26 cellular contexts compared by ENCODE assay signal in genomic region chr6:134706153-134706552, GRCh38.
DNase-seq lines count a peak whose midpoint lies in the region; ATAC-seq, FAIRE-seq and TF ChIP-seq lines count a peak whose summit lies in the region.
"Had no signal": no experiment of that assay in that cellular context is flagged by ENCODE, and none has a peak within 500 bp of the region (broad histone marks: within the 10 kb centered on the region; RNA-seq: fewer than 3 reads in every experiment).

No MANE protein-coding gene starts in this region.

- WGBS in H1 (ENCODE audit: extremely low coverage in 1 of 2, insufficient coverage in 1 of 2, insufficient read length in 1 of 2, insufficient replicate concordance in 2 of 2, low coverage in 1 of 2, low lambda C conversion rate in 2 of 2, missing lambda C conversion rate in 1 of 2), 2 experiments = 56% methylated on average over 3 of the region's 3 CpGs; no CpG with 5 or more reads in 1 of the 2 experiments
- WGBS in smooth muscle cell (ENCODE audit: low lambda C conversion rate) = 57% methylated on average over 3 of the region's 3 CpGs

- no peaks in the 10 kb centered on the region for H3F3A ChIP-seq in smooth muscle cell (ENCODE audit: low read depth)

- H4K5ac ChIP-seq in H1 (ENCODE audit: insufficient read length, low read depth, low read length) = no peak overlapping the region

- H3K56ac ChIP-seq in H1 (replicated peaks; ENCODE audit: insufficient read length, low read depth, low read length) = no peak overlapping the region

- H3K4ac ChIP-seq in H1 (replicated peaks; ENCODE audit: insufficient read length, low read depth, low read length) = no peak overlapping the region

- intact Hi-C loops in Right ventricle myocardium superior (cut with DNase I) (no loop called here), left cardiac atrium (cut with DNase I) (no loop called here)

- no peak overlapping the region for H2BK12ac ChIP-seq in H1 (ENCODE audit: low read depth, low read length)

- TF ChIP-seq CTCF in H1 (IDR thresholded peaks at IDR 0.05; ENCODE audit: control extremely low read depth in 1 of 3, insufficient read depth in 1 of 3, low read depth in 1 of 3, low read length in 3 of 3) = no peak
- TF ChIP-seq CTCF in smooth muscle cell (IDR thresholded peaks at IDR 0.05; ENCODE audit: borderline replicate concordance, insufficient read depth, poor library complexity, severe bottlenecking) = no peak

- no peak overlapping the region for H2BK15ac ChIP-seq in H1 (ENCODE audit: low read length)

- H3K27me3 ChIP-seq in H1 (replicated peaks in 1 of 4; ENCODE audit: control insufficient read depth in 3 of 4, extremely low read depth in 1 of 4, insufficient read depth in 3 of 4, low read length in 3 of 4) (no peaks in the 10 kb centered on the region), smooth muscle cell (ENCODE audit: low read depth) (no peaks in the 10 kb centered on the region)
- H3K27me3 ChIP-seq: colonic mucosa, transverse colon had no signal

- no peak overlapping the region for H2AFZ ChIP-seq in H1 (ENCODE audit: low read length)
- H2AFZ ChIP-seq in smooth muscle cell (ENCODE audit: low read depth) = no peak overlapping the region
- H2AFZ ChIP-seq: GM23248 had no signal

- no peaks in the 10 kb centered on the region for H3K79me2 ChIP-seq in H1 (ENCODE audit: control insufficient read depth in 1 of 2, insufficient read depth in 2 of 2, low read length in 2 of 2)
- no peaks in the 10 kb centered on the region for H3K79me2 ChIP-seq in smooth muscle cell (ENCODE audit: low read depth)

- H3K36me3 ChIP-seq in H1 (ENCODE audit: control insufficient read depth in 2 of 4, insufficient read depth in 4 of 4, low read length in 3 of 4) (no peaks in the 10 kb centered on the region; a peak in 1 of 8 replicates), smooth muscle cell (ENCODE audit: low read depth) (no peaks in the 10 kb centered on the region)
- H3K36me3 ChIP-seq: colonic mucosa, esophagus squamous epithelium, neutrophil, transverse colon had no signal

- CTCF ChIA-PET in H1 (lab: Charles Lee; ENCODE audit: partially characterized antibody) = interaction anchor here (0.6 to 3.0 kb wide), 11 partner anchors 15 to 595 kb away, joined by 3 to 14 read pairs (median 3); no protein-coding TSS in a partner anchor

- no peaks in the 10 kb centered on the region for H3K79me1 ChIP-seq in H1 (ENCODE audit: low read depth, low read length)

- TF ChIP-seq RAD21 in H1 (IDR thresholded peaks at IDR 0.05 in 1 of 2, conservative IDR thresholded peaks at IDR 0.05 in 1 of 2; ENCODE audit: low read depth in 2 of 2, low read length in 2 of 2) = peak; percentile 13 to 19; a peak in 2 of 4 replicates

- no peaks in the 10 kb centered on the region for H3K9me3 ChIP-seq in H1 (ENCODE audit: insufficient read depth in 2 of 2, low read depth in 1 of 2, low read length in 1 of 2)
- no peaks in the 10 kb centered on the region for H3K9me3 ChIP-seq in smooth muscle cell (replicated peaks; ENCODE audit: low read depth)
- H3K9me3 ChIP-seq: colonic mucosa, esophagus squamous epithelium, neutrophil, transverse colon had no signal

- H3K4me2 ChIP-seq in H1 (ENCODE audit: insufficient read depth in 1 of 2, low read depth in 2 of 2, low read length in 2 of 2) (no peak overlapping the region), smooth muscle cell (peak overlapping the region; percentile 54)

- H3K14ac ChIP-seq in H1 (ENCODE audit: insufficient read length) = no peak overlapping the region

- H3K4me3 ChIP-seq in H1 (ENCODE audit: extremely low read depth in 1 of 4, insufficient read depth in 2 of 4, low read depth in 3 of 4, low read length in 4 of 4) = no peak overlapping the region
- H3K4me3 ChIP-seq in smooth muscle cell = no peak overlapping the region
- H3K4me3 ChIP-seq: colonic mucosa, esophagus squamous epithelium, GM23248, K562, skin epidermis, transverse colon had no signal

- H3K27ac ChIP-seq in H1 (ENCODE audit: low read depth, low read length) = no peak overlapping the region
- no peak overlapping the region for H3K27ac ChIP-seq in smooth muscle cell (ENCODE audit: low read depth)
- H3K27ac ChIP-seq: colonic mucosa, esophagus squamous epithelium, GM23248, neutrophil, skin epidermis had no signal

- H2AK5ac ChIP-seq in H1 (ENCODE audit: low read depth, low read length) = no peak overlapping the region

- H2BK20ac ChIP-seq in H1 (ENCODE audit: low read length) = no peak overlapping the region

- no peaks in the 10 kb centered on the region for H3K23me2 ChIP-seq in H1 (ENCODE audit: low read depth, low read length)

- H4K20me1 ChIP-seq in H1 (replicated peaks in 1 of 2; ENCODE audit: control insufficient read depth in 1 of 2, insufficient read depth in 2 of 2, low read length in 2 of 2) (no peaks in the 10 kb centered on the region), smooth muscle cell (ENCODE audit: low read depth) (no peaks in the 10 kb centered on the region)

- no peak overlapping the region for H3K18ac ChIP-seq in H1 (ENCODE audit: extremely low read depth, low read length)

- H2BK5ac ChIP-seq in H1 (ENCODE audit: low read depth, low read length) = no peak overlapping the region

- H3K23ac ChIP-seq in H1 (ENCODE audit: insufficient read length) = no peak overlapping the region

- H3K4me1 ChIP-seq in H1 (replicated peaks in 1 of 4; ENCODE audit: control insufficient read depth in 3 of 4, insufficient read depth in 4 of 4, low read length in 3 of 4) = no peaks in the 10 kb centered on the region; a peak in 1 of 7 replicates
- peaks cover 7% of the 10 kb centered on the region for H3K4me1 ChIP-seq in smooth muscle cell (ENCODE audit: low read depth)
- H3K4me1 ChIP-seq: colonic mucosa had no signal

- TF ChIP-seq POLR2A in H1 (IDR thresholded peaks at IDR 0.05; ENCODE audit: control extremely low read depth in 1 of 2, low read depth in 2 of 2, low read length in 2 of 2) = no peak

- H4K8ac ChIP-seq in H1 (ENCODE audit: extremely low read depth, insufficient read depth, low read length) = no peak overlapping the region

- ATAC-seq in Right ventricle myocardium superior (ENCODE audit: poor library complexity) (peak; percentile 66), left cardiac atrium (no peak), HG03039 (IDR thresholded peaks at IDR 0.05; ENCODE audit: unreplicated experiment) (no peak)
- ATAC-seq: K562 had no signal

- H3K9ac ChIP-seq in H1 (replicated peaks in 1 of 4; ENCODE audit: extremely low read depth in 1 of 4, low read depth in 3 of 4, low read length in 3 of 4) = no peak overlapping the region
- no peak overlapping the region for H3K9ac ChIP-seq in smooth muscle cell (ENCODE audit: low read depth)
- H3K9ac ChIP-seq: GM23248 had no signal

- POLR2A ChIA-PET in H1 (lab: Charles Lee; ENCODE audit: partially characterized antibody) = no interaction called here

- TF ChIP-seq EP300 in H1 (IDR thresholded peaks at IDR 0.05; ENCODE audit: borderline replicate concordance in 1 of 2, low read depth in 2 of 2, low read length in 2 of 2) = no peak

- no peak overlapping the region for H2BK120ac ChIP-seq in H1 (replicated peaks; ENCODE audit: low read depth, low read length)

- no peak for FAIRE-seq in H1 (lab: Jason Lieb, UNC)
- FAIRE-seq: K562 had no signal

- H4K91ac ChIP-seq in H1 (replicated peaks; ENCODE audit: insufficient read length, low read length) = no peak overlapping the region

- DNase-seq in Right ventricle myocardium superior (no peak), left cardiac atrium (no peak), H1 (ENCODE audit: low read depth in 1 of 2, low spot score in 2 of 2) (peak in 1 of 2 experiments; percentile 25), iPS-NIHi7 (ENCODE audit: extremely low spot score) (peak; percentile 43), smooth muscle cell (lab: John Stamatoyannopoulos, UW; ENCODE audit: unreplicated experiment) (no peak), GM19240 (ENCODE audit: insufficient read length, low spot score) (no peak), NCI-H1092 treated with DMSO at 0.1 percent for 48 hours (lab: John Stamatoyannopoulos, UW) (no peak)
- DNase-seq: 8988T; activated CD4-positive, alpha-beta T cell treated with anti-CD3 and anti-CD28 coated beads, Interleukin-2, amount 50 U/mL, for 48 hours; activated CD8-positive, alpha-beta memory T cell treated with anti-CD3 and anti-CD28 coated beads, Interleukin-2, amount 50 U/mL, for 48 hours; activated naive CD4-positive, alpha-beta T cell treated with anti-CD3 and anti-CD28 coated beads, Interleukin-2, amount 10 ng/mL, durations not matched to agents 7 days and 5 days; amniotic stem cell; CD4-positive, alpha-beta T cell; colonic mucosa; esophagus squamous epithelium; GM23248; NCI-H1105 treated with DMSO at 0.1 percent for 48 hours; NCI-H2029; RPMI8226; stimulated activated CD4-positive, alpha-beta T cell treated with anti-CD3 and anti-CD28 coated beads, Interleukin-1b, Interleukin-23, amount 100 ng/mL, for 48 hours; T-helper 1 cell; transverse colon had no signal

TF ChIP-seq in H1, 55 proteins besides CTCF, POLR2A, EP300 and RAD21 (continues in another document):
- TF ChIP-seq POLR2AphosphoS5 (IDR thresholded peaks at IDR 0.05; ENCODE audit: low read depth, low read length) = no peak
- 0 out of 2 replicates have a peak, but pooled peaks have one; percentile 49 for TF ChIP-seq SP1 (IDR thresholded peaks at IDR 0.05; ENCODE audit: low read depth, low read length)
- peak in 1 of 2 experiments; percentile 86 for TF ChIP-seq BCL11A (IDR thresholded peaks at IDR 0.05; ENCODE audit: low read depth in 2 of 2, low read length in 2 of 2)
- TF ChIP-seq TEAD4 (IDR thresholded peaks at IDR 0.05; ENCODE audit: low read depth, low read length) = peak; percentile 84
- no peak for TF ChIP-seq ATF3 (IDR thresholded peaks at IDR 0.05; ENCODE audit: insufficient read depth, low read depth, low read length)
- TF ChIP-seq RBBP5 (IDR thresholded peaks at IDR 0.05; ENCODE audit: borderline replicate concordance, low read depth, low read length) = no peak
- no peak for TF ChIP-seq KDM4A (IDR thresholded peaks at IDR 0.05; ENCODE audit: low read depth, low read length, severe bottlenecking)
- peak; percentile 96 for TF ChIP-seq NANOG (IDR thresholded peaks at IDR 0.05; ENCODE audit: insufficient read depth, low read depth, low read length, poor library complexity, severe bottlenecking)
- TF ChIP-seq, protein P1, sequence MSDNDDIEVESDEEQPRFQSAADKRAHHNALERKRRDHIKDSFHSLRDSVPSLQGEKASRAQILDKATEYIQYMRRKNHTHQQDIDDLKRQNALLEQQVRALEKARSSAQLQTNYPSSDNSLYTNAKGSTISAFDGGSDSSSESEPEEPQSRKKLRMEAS (IDR thresholded peaks at IDR 0.05) = no peak
- no peak for TF ChIP-seq TBP (IDR thresholded peaks at IDR 0.05; ENCODE audit: low read depth, low read length)
- TF ChIP-seq TCF12 (IDR thresholded peaks at IDR 0.05; ENCODE audit: low read depth, low read length) = 0 out of 2 replicates have a peak, but pooled peaks have one; percentile 5
